1 cellular context compared by ENCODE assay signal in the genomic region with DNA sequence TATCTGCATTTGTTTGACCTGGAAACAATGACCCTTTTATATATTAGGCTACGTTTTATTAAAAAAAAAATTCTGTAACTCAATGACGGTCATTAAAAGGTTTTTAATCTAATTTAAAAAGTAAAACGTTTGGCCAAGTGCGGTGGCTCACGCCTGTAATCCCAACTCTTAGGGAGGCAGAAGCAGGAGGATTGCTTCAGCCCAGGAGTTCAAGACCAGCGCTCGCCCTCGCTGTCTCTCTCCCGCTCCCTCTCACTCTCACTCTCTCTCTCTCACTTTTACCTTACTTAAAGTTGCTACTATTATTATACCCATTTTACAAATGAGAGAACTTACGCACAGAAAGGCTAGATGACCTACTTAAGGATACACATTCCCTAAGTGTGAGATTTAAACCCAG.
TF ChIP-seq lines count a peak whose summit lies in the region.

No MANE protein-coding gene starts in this region.

TF ChIP-seq in GM23338, 12 proteins besides CTCF, POLR2A, EP300 and RAD21 (continued from another document):
- no peak for TF ChIP-seq REST (IDR thresholded peaks at IDR 0.05; ENCODE audit: unreplicated experiment)
- no peak for TF ChIP-seq ETS1 (IDR thresholded peaks at IDR 0.05)
- no peak for TF ChIP-seq NANOG (IDR thresholded peaks at IDR 0.05; ENCODE audit: borderline replicate concordance)
- TF ChIP-seq CREB1 (CRISPR knock-in tag; IDR thresholded peaks at IDR 0.05; ENCODE audit: low read depth): no peak
- TF ChIP-seq ZNF331 (CRISPR knock-in tag; IDR thresholded peaks at IDR 0.05; ENCODE audit: low read depth): no peak
